23 cellular contexts compared by ENCODE assay signal in genomic region chr1:22245100-22245650, GRCh38.
"Had no signal": no experiment of that assay in that cellular context is flagged by ENCODE, and none has a peak within 500 bp of the region (broad histone marks: within the 10 kb centered on the region; RNA-seq: fewer than 3 reads in every experiment).

No MANE protein-coding gene starts in this region.

- H3K4me1 Mint-ChIP-seq: activated CD4-positive, alpha-beta T cell treated with anti-CD3 and anti-CD28 coated beads for 36 hours; activated naive CD4-positive, alpha-beta T cell treated with anti-CD3 and anti-CD28 coated beads, Interleukin-2, amount 10 ng/mL, durations not matched to agents 7 days and 5 days; activated naive CD8-positive, alpha-beta T cell treated with anti-CD3 and anti-CD28 coated beads for 36 hours; T-cell had no signal

- H3K9me3 ChIP-seq: MG63 had no signal

- H3K4me3 Mint-ChIP-seq: activated CD4-positive, alpha-beta T cell treated with anti-CD3 and anti-CD28 coated beads for 36 hours; activated CD8-positive, alpha-beta T cell treated with anti-CD3 and anti-CD28 coated beads for 36 hours; activated naive CD4-positive, alpha-beta T cell treated with anti-CD3 and anti-CD28 coated beads, Interleukin-2, amount 10 ng/mL, durations not matched to agents 7 days and 5 days; activated naive CD8-positive, alpha-beta T cell treated with anti-CD3 and anti-CD28 coated beads for 36 hours; activated T-cell treated with anti-CD3 and anti-CD28 coated beads, Interleukin-2, amount 50 U/mL, for 72 hours; T-cell had no signal

- H3K27me3 ChIP-seq: cardiac muscle cell, MG63 had no signal

- DNase-seq: activated CD4-positive, alpha-beta T cell treated with anti-CD3 and anti-CD28 coated beads for 36 hours; activated CD8-positive, alpha-beta memory T cell treated with anti-CD3 and anti-CD28 coated beads, Interleukin-2, amount 50 U/mL, for 4 hours; activated CD8-positive, alpha-beta T cell treated with anti-CD3 and anti-CD28 coated beads for 36 hours; activated gamma-delta T cell treated with Interleukin-2 at 50 U/mL for 16 hours; activated naive CD4-positive, alpha-beta T cell treated with anti-CD3 and anti-CD28 coated beads, Interleukin-2, amount 10 ng/mL, durations not matched to agents 7 days and 5 days; activated naive CD8-positive, alpha-beta T cell treated with anti-CD3 and anti-CD28 coated beads for 36 hours; activated T-cell treated with anti-CD3 and anti-CD28 coated beads, Interleukin-2, amount 50 U/mL, for 72 hours; brain microvascular endothelial cell; MG63; MV-4-11; NCI-H1105; NCI-H1436; NCI-H1694 treated with DMSO at 0.1 percent for 48 hours; NCI-H2029 treated with DMSO at 0.1 percent for 48 hours; NCI-H510A treated with DMSO at 0.1 percent for 48 hours; PC-9; SIG-M5; T-cell; T-helper 2 cell; WERI-Rb-1 had no signal

- H3K27ac Mint-ChIP-seq: activated CD4-positive, alpha-beta T cell treated with anti-CD3 and anti-CD28 coated beads for 36 hours; activated CD8-positive, alpha-beta T cell treated with anti-CD3 and anti-CD28 coated beads for 36 hours; activated naive CD4-positive, alpha-beta T cell treated with anti-CD3 and anti-CD28 coated beads, Interleukin-2, amount 10 ng/mL, durations not matched to agents 7 days and 5 days; activated naive CD8-positive, alpha-beta T cell treated with anti-CD3 and anti-CD28 coated beads for 36 hours; activated T-cell treated with anti-CD3 and anti-CD28 coated beads, Interleukin-2, amount 50 U/mL, for 72 hours; activated T-helper 2 cell treated with anti-CD3 and anti-CD28 coated beads, Interferon-gamma antibody, Interleukin-2, Interleukin-4, amounts not matched to agents 10 μg/mL and 5 μg/mL and 100 μg/mL, durations not matched to agents 14 hours and 24 hours and 36 hours; T-cell had no signal

- ATAC-seq: activated CD4-positive, alpha-beta T cell treated with anti-CD3 and anti-CD28 coated beads for 36 hours; activated CD8-positive, alpha-beta T cell treated with anti-CD3 and anti-CD28 coated beads for 36 hours; activated T-cell treated with anti-CD3 and anti-CD28 coated beads, Interleukin-2, amount 50 U/mL, for 72 hours; T-cell had no signal

- H3K36me3 ChIP-seq: brain microvascular endothelial cell, cardiac muscle cell, MG63, WERI-Rb-1 had no signal

- H2AFZ ChIP-seq: PC-9 had no signal

- H3K4me2 ChIP-seq: PC-9 had no signal

- H3K4me3 ChIP-seq: cardiac muscle cell, MG63, PC-9, SK-N-MC had no signal

- H3K27me3 Mint-ChIP-seq: activated naive CD8-positive, alpha-beta T cell treated with anti-CD3 and anti-CD28 coated beads for 36 hours had no signal

- H3K36me3 Mint-ChIP-seq: activated naive CD4-positive, alpha-beta T cell treated with anti-CD3 and anti-CD28 coated beads, Interleukin-2, amount 10 ng/mL, durations not matched to agents 7 days and 5 days; activated naive CD8-positive, alpha-beta T cell treated with anti-CD3 and anti-CD28 coated beads for 36 hours; T-cell had no signal

- H3K9me3 Mint-ChIP-seq: activated CD8-positive, alpha-beta T cell treated with anti-CD3 and anti-CD28 coated beads for 36 hours; activated naive CD4-positive, alpha-beta T cell treated with anti-CD3 and anti-CD28 coated beads, Interleukin-2, amount 10 ng/mL, durations not matched to agents 7 days and 5 days; activated naive CD8-positive, alpha-beta T cell treated with anti-CD3 and anti-CD28 coated beads for 36 hours; activated T-cell treated with anti-CD3 and anti-CD28 coated beads, Interleukin-2, amount 50 U/mL, for 72 hours; activated T-helper 2 cell treated with anti-CD3 and anti-CD28 coated beads, Interferon-gamma antibody, Interleukin-2, Interleukin-4, amounts not matched to agents 10 μg/mL and 5 μg/mL and 100 μg/mL, durations not matched to agents 14 hours and 24 hours and 36 hours; T-cell had no signal

- H3K27ac ChIP-seq: brain microvascular endothelial cell, cardiac muscle cell, PC-9, SK-N-MC, WERI-Rb-1 had no signal
